Comparison of ENCODE assay signal across 24 cellular contexts in genomic region chr3:139870000-139870675, GRCh38.
"Had no signal": no experiment of that assay in that cellular context is flagged by ENCODE, and none has a peak within 500 bp of the region (broad histone marks: within the 10 kb centered on the region; RNA-seq: fewer than 3 reads in every experiment).

No MANE protein-coding gene starts in this region.

- H2AFZ ChIP-seq: PC-9 had no signal

- H3K36me3 ChIP-seq: WERI-Rb-1 had no signal

- H3K27me3 Mint-ChIP-seq: activated CD4-positive, alpha-beta memory T cell treated with anti-CD3 and anti-CD28 coated beads, Interleukin-2, amount 10 ng/mL, durations not matched to agents 7 days and 5 days had no signal

- ATAC-seq: activated CD4-positive, alpha-beta T cell treated with anti-CD3 and anti-CD28 coated beads for 36 hours; activated T-helper 17 cell treated with anti-CD3 and anti-CD28 coated beads, Interleukin-2, amount 50 U/mL, for 72 hours; T-cell had no signal

- H3K4me3 ChIP-seq: PC-9 had no signal

- H3K9ac ChIP-seq: KMS-11 had no signal

- H3K9me3 Mint-ChIP-seq: activated CD4-positive, alpha-beta memory T cell treated with anti-CD3 and anti-CD28 coated beads, Interleukin-2, amount 10 ng/mL, durations not matched to agents 7 days and 5 days had no signal

- H3K27ac ChIP-seq: KMS-11, PC-9, WERI-Rb-1 had no signal

- H3K27ac Mint-ChIP-seq: activated CD4-positive, alpha-beta memory T cell treated with anti-CD3 and anti-CD28 coated beads, Interleukin-2, amount 10 ng/mL, durations not matched to agents 7 days and 5 days; activated CD4-positive, alpha-beta T cell treated with anti-CD3 and anti-CD28 coated beads for 36 hours; activated naive CD4-positive, alpha-beta T cell treated with anti-CD3 and anti-CD28 coated beads for 36 hours; activated naive CD8-positive, alpha-beta T cell; activated T-helper 17 cell treated with anti-CD3 and anti-CD28 coated beads, Interleukin-2, amount 50 U/mL, for 72 hours; T-cell had no signal

- DNase-seq: activated CD4-positive, alpha-beta memory T cell treated with anti-CD3 and anti-CD28 coated beads, Interleukin-2, amount 10 ng/mL, durations not matched to agents 7 days and 5 days; activated CD4-positive, alpha-beta T cell treated with anti-CD3 and anti-CD28 coated beads for 36 hours; activated CD4-positive, alpha-beta T cell treated with anti-CD3 and anti-CD28 coated beads, Interleukin-2, amount 50 U/mL, for 1 hour; activated gamma-delta T cell; activated naive CD4-positive, alpha-beta T cell treated with anti-CD3 and anti-CD28 coated beads for 36 hours; activated T-cell treated with anti-CD3 and anti-CD28 coated beads for 4 hours; activated T-cell treated with anti-CD3 and anti-CD28 coated beads, Interleukin-2, amount 50 U/mL, for 48 hours; cerebellar nuclear complex; MM.1S; NCI-H1105 treated with DMSO at 0.1 percent for 48 hours; NCI-H1436 treated with DMSO at 0.1 percent for 48 hours; NCI-H187 treated with DMSO at 0.1 percent for 48 hours; NCI-H2081 treated with DMSO at 0.1 percent for 48 hours; NCI-H226; NCI-H510A treated with DMSO at 0.1 percent for 48 hours; PC-9; SIG-M5; T-cell; T-helper 2 cell; WERI-Rb-1 had no signal

- H3K4me2 ChIP-seq: KMS-11, PC-9 had no signal

- H3K4me3 Mint-ChIP-seq: activated CD4-positive, alpha-beta memory T cell treated with anti-CD3 and anti-CD28 coated beads, Interleukin-2, amount 10 ng/mL, durations not matched to agents 7 days and 5 days; activated CD4-positive, alpha-beta T cell treated with anti-CD3 and anti-CD28 coated beads for 36 hours; activated naive CD4-positive, alpha-beta T cell treated with anti-CD3 and anti-CD28 coated beads for 36 hours; activated naive CD8-positive, alpha-beta T cell; activated T-helper 17 cell treated with anti-CD3 and anti-CD28 coated beads, Interleukin-2, amount 50 U/mL, for 72 hours; brain; T-cell had no signal

- H3K4me1 Mint-ChIP-seq: activated CD4-positive, alpha-beta memory T cell treated with anti-CD3 and anti-CD28 coated beads, Interleukin-2, amount 10 ng/mL, durations not matched to agents 7 days and 5 days; activated CD4-positive, alpha-beta T cell treated with anti-CD3 and anti-CD28 coated beads for 36 hours; activated T-helper 17 cell treated with anti-CD3 and anti-CD28 coated beads, Interleukin-2, amount 50 U/mL, for 72 hours; brain; T-cell had no signal

- H3K36me3 Mint-ChIP-seq: activated naive CD8-positive, alpha-beta T cell; brain; T-cell had no signal
